26 cellular contexts compared by ENCODE assay signal in the genomic region with DNA sequence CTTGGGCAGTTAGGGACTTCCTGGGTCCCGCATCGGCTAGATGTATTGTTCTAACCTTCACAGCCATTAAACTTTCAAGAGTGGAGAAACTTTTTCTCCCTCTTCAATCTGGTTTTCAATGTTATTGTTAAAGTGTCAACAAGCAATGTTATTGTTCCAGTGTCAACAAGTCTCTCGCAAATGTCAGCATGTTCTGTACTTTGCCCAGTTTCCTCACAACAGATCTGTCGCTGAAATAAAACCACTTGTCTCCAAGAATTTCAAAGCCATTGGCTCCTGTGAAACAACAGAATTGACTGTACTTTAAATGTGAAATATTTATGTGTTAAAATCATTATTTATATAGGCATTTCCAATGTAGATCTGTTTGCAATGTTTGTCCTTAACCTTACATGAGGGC.
A peak's percentile ranks its signal among the peaks of the same experiment; 100 is the strongest.
DNase-seq lines count a peak whose midpoint lies in the region; ATAC-seq, FAIRE-seq and TF ChIP-seq lines count a peak whose summit lies in the region.
"Had no signal": no experiment of that assay in that cellular context is flagged by ENCODE, and none has a peak within 500 bp of the region (broad histone marks: within the 10 kb centered on the region; RNA-seq: fewer than 3 reads in every experiment).

No MANE protein-coding gene starts in this region.

- no peak overlapping the region for H3K27ac Mint-ChIP-seq in T-helper 2 cell treated with Interferon-gamma antibody and Interleukin-4, amounts not matched to agents 5 μg/mL and 100 μg/mL, for 36 hours
- H3K27ac Mint-ChIP-seq: CD14-positive monocyte; CD4-positive, alpha-beta T cell; CD8-positive, alpha-beta memory T cell; GM23338; HFFc6 had no signal

- TF ChIP-seq RAD21 in liver (IDR thresholded peaks at IDR 0.05): peak; percentile 55 to 57

- H3K36me3 ChIP-seq in endothelial cell of umbilical vein (ENCODE audit: control insufficient read depth in 2 of 2, extremely low read depth in 1 of 2, insufficient read depth in 2 of 2, low read length in 2 of 2) (no peaks in the 10 kb centered on the region), liver (ENCODE audit: control insufficient read depth in 4 of 4, insufficient read depth in 3 of 4, low read depth in 1 of 4, low read length in 3 of 4) (no peaks in the 10 kb centered on the region), thoracic aorta (no peaks in the 10 kb centered on the region), MM.1S (replicated peaks; ENCODE audit: insufficient read depth, low read length) (no peaks in the 10 kb centered on the region)
- H3K36me3 ChIP-seq: BE2C; BLaER1 treated with 17β-estradiol and CSF1 and Interleukin-3, amounts not matched to agents 10 nM and 100 nM; HAP-1 had no signal

- DNase-seq in NCI-H345 (lab: John Stamatoyannopoulos, UW): peak; percentile 18
- no peak for DNase-seq in NCI-H345 treated with DMSO at 0.1 percent for 48 hours (lab: John Stamatoyannopoulos, UW; ENCODE audit: unreplicated experiment)
- no peak for DNase-seq in endothelial cell of umbilical vein (ENCODE audit: low read depth, low spot score)
- no peak for DNase-seq in thoracic aorta (ENCODE audit: low spot score)
- no peak for DNase-seq in GM03348 (ENCODE audit: low spot score)
- DNase-seq in T-helper 2 cell treated with Interferon-gamma antibody and Interleukin-4, amounts not matched to agents 5 μg/mL and 100 μg/mL, for 36 hours (ENCODE audit: low spot score): no peak
- DNase-seq in MM.1S: no peak
- DNase-seq: 8988T; ACHN; AML-193; BE2C; CD4-positive, alpha-beta T cell; CD8-positive, alpha-beta memory T cell; DMS 273 treated with DMSO at 0.1 percent for 48 hours; DND-41; HFFc6 had no signal

- H3K4me1 Mint-ChIP-seq in T-helper 2 cell treated with Interferon-gamma antibody and Interleukin-4, amounts not matched to agents 5 μg/mL and 100 μg/mL, for 36 hours (ENCODE audit: low read depth): no peaks in the 10 kb centered on the region
- H3K4me1 Mint-ChIP-seq: CD14-positive monocyte; CD8-positive, alpha-beta memory T cell; GM23338 had no signal

- no peaks in the 10 kb centered on the region for H3K9me2 ChIP-seq in MM.1S (replicated peaks; ENCODE audit: insufficient read depth, low read length)

- 51% methylated on average over 4 of the region's 4 CpGs for WGBS in liver

- H3K4me3 Mint-ChIP-seq in T-helper 2 cell treated with Interferon-gamma antibody and Interleukin-4, amounts not matched to agents 5 μg/mL and 100 μg/mL, for 36 hours: no peak overlapping the region
- H3K4me3 Mint-ChIP-seq: CD14-positive monocyte; CD4-positive, alpha-beta T cell; CD8-positive, alpha-beta memory T cell; GM23338; HFFc6 had no signal

- BruUV-seq in endothelial cell of umbilical vein (replicated peaks; lab: Mats Ljungman, UMichigan): no TSS peak

- POLR2A ChIA-PET in endothelial cell of umbilical vein (lab: Charles Lee): no interaction called here

- no peaks in the 10 kb centered on the region for H3K4me1 ChIP-seq in endothelial cell of umbilical vein (ENCODE audit: control insufficient read depth, extremely low read depth, insufficient read depth, low read length)
- no peaks in the 10 kb centered on the region for H3K4me1 ChIP-seq in liver (ENCODE audit: control insufficient read depth in 4 of 4, insufficient read depth in 4 of 4, low read length in 3 of 4)
- H3K4me1 ChIP-seq in thoracic aorta (ENCODE audit: control insufficient read depth in 1 of 2, low read depth in 2 of 2): peaks cover 0 to 13% of the 10 kb centered on the region in 2 donors
- H3K4me1 ChIP-seq in MM.1S (ENCODE audit: low read length): no peaks in the 10 kb centered on the region
- H3K4me1 ChIP-seq: A549; BE2C; BLaER1 treated with 17β-estradiol and CSF1 and Interleukin-3, amounts not matched to agents 10 nM and 100 nM; HAP-1 had no signal

- H3K27me3 ChIP-seq in endothelial cell of umbilical vein (ENCODE audit: control insufficient read depth in 2 of 2, insufficient read depth in 2 of 2, low read length in 2 of 2) (no peaks in the 10 kb centered on the region), liver (ENCODE audit: control insufficient read depth in 4 of 4, insufficient read depth in 4 of 4, low read length in 3 of 4) (no peaks in the 10 kb centered on the region), thoracic aorta (replicated peaks; ENCODE audit: insufficient read depth) (no peaks in the 10 kb centered on the region), MM.1S (replicated peaks; ENCODE audit: insufficient read depth, low read length) (no peaks in the 10 kb centered on the region)
- H3K27me3 ChIP-seq: BLaER1 treated with 17β-estradiol and CSF1 and Interleukin-3, amounts not matched to agents 10 nM and 100 nM had no signal

- no peaks in the 10 kb centered on the region for H3K9me3 Mint-ChIP-seq in T-helper 2 cell treated with Interferon-gamma antibody and Interleukin-4, amounts not matched to agents 5 μg/mL and 100 μg/mL, for 36 hours
- H3K9me3 Mint-ChIP-seq: HFFc6 had no signal

- no peak overlapping the region for H2AFZ ChIP-seq in endothelial cell of umbilical vein (ENCODE audit: low read depth, low read length)
- no peak overlapping the region for H2AFZ ChIP-seq in MM.1S (ENCODE audit: low read length)
- H2AFZ ChIP-seq: GM23338 had no signal

- H3K9ac ChIP-seq in endothelial cell of umbilical vein (replicated peaks; ENCODE audit: extremely low read depth, insufficient read depth, low read length): no peak overlapping the region
- H3K9ac ChIP-seq in liver (ENCODE audit: low read depth in 1 of 2, low read length in 2 of 2): no peak overlapping the region
- no peak overlapping the region for H3K9ac ChIP-seq in MM.1S (ENCODE audit: low read length)
- H3K9ac ChIP-seq: BLaER1 treated with 17β-estradiol and CSF1 and Interleukin-3, amounts not matched to agents 10 nM and 100 nM had no signal

- H3K4me2 ChIP-seq in endothelial cell of umbilical vein (ENCODE audit: insufficient read depth, low read length) (no peak overlapping the region), MM.1S (ENCODE audit: low read depth, low read length) (no peak overlapping the region)
- H3K4me2 ChIP-seq: A549; BLaER1 treated with 17β-estradiol and CSF1 and Interleukin-3, amounts not matched to agents 10 nM and 100 nM; GM23338 had no signal

- H3K27ac ChIP-seq in endothelial cell of umbilical vein (ENCODE audit: insufficient read depth, low read depth, low read length) (no peak overlapping the region), liver (ENCODE audit: low read depth in 1 of 2, low read length in 2 of 2) (peak overlapping the region in 1 of 2 donors; percentile 5), thoracic aorta (peak overlapping the region; percentile 41 to 54), MM.1S (ENCODE audit: low read length) (no peak overlapping the region)
- H3K27ac ChIP-seq: A549; BLaER1 treated with 17β-estradiol and CSF1 and Interleukin-3, amounts not matched to agents 10 nM and 100 nM had no signal

- dilution Hi-C loops in endothelial cell of umbilical vein (cut with MboI; ENCODE audit: extremely low pct_ligation_motif_present, low sequenced_read_pairs): no loop called here

- H3K4me3 ChIP-seq in endothelial cell of umbilical vein (replicated peaks in 1 of 3; ENCODE audit: insufficient read depth in 1 of 3, low read depth in 1 of 3, low read length in 3 of 3) (no peak overlapping the region), liver (ENCODE audit: low read depth in 1 of 3, low read length in 3 of 3) (no peak overlapping the region), thoracic aorta (no peak overlapping the region), MM.1S (ENCODE audit: low read length) (no peak overlapping the region)
- H3K4me3 ChIP-seq: A549; BLaER1 treated with 17β-estradiol and CSF1 and Interleukin-3, amounts not matched to agents 10 nM and 100 nM; GM12878; GM23338; HAP-1 had no signal

- no peaks in the 10 kb centered on the region for H3K36me3 Mint-ChIP-seq in T-helper 2 cell treated with Interferon-gamma antibody and Interleukin-4, amounts not matched to agents 5 μg/mL and 100 μg/mL, for 36 hours (ENCODE audit: low read depth)
- H3K36me3 Mint-ChIP-seq: CD14-positive monocyte; CD8-positive, alpha-beta memory T cell had no signal

- intact Hi-C loops in endothelial cell of umbilical vein (cut with micrococcal nuclease): no loop called here

- H4K20me1 ChIP-seq in endothelial cell of umbilical vein (replicated peaks; ENCODE audit: control insufficient read depth, extremely low read depth, insufficient read depth, low read length) (no peaks in the 10 kb centered on the region), MM.1S (ENCODE audit: insufficient read depth, low read length) (no peaks in the 10 kb centered on the region)
- H4K20me1 ChIP-seq: BLaER1 treated with 17β-estradiol and CSF1 and Interleukin-3, amounts not matched to agents 10 nM and 100 nM had no signal

- no peaks in the 10 kb centered on the region for H3K9me1 ChIP-seq in endothelial cell of umbilical vein (replicated peaks; ENCODE audit: control insufficient read depth, extremely low read depth, insufficient read depth, low read length)

- CTCF ChIA-PET in endothelial cell of umbilical vein (lab: Charles Lee): no interaction called here

- no peaks in the 10 kb centered on the region for H3K27me3 Mint-ChIP-seq in T-helper 2 cell treated with Interferon-gamma antibody and Interleukin-4, amounts not matched to agents 5 μg/mL and 100 μg/mL, for 36 hours (ENCODE audit: low read depth)

- no peak for TF ChIP-seq POLR2A in endothelial cell of umbilical vein (IDR thresholded peaks at IDR 0.05; ENCODE audit: low read depth, low read length)

- ATAC-seq in thoracic aorta (ENCODE audit: insufficient number of reproducible peaks, low FRiP score, low read depth): no peak
- ATAC-seq: A549, GM12878, GM23338 had no signal

- peak; percentile 24 for FAIRE-seq in endothelial cell of umbilical vein (lab: Jason Lieb, UNC)
- FAIRE-seq: A549, D721Med, G401.6, GM12878, GM19239 had no signal

- no peaks in the 10 kb centered on the region for H3K9me3 ChIP-seq in endothelial cell of umbilical vein (replicated peaks; ENCODE audit: control insufficient read depth, insufficient read depth, low read length)
- no peaks in the 10 kb centered on the region for H3K9me3 ChIP-seq in liver (ENCODE audit: control insufficient read depth in 4 of 4, low read length in 3 of 4)
- H3K9me3 ChIP-seq in thoracic aorta: no peaks in the 10 kb centered on the region
- H3K9me3 ChIP-seq in MM.1S (replicated peaks; ENCODE audit: insufficient read depth, low read length): no peaks in the 10 kb centered on the region
- H3K9me3 ChIP-seq: BE2C, HAP-1 had no signal

- no peak for TF ChIP-seq CTCF in endothelial cell of umbilical vein (IDR thresholded peaks at IDR 0.05; ENCODE audit: extremely low read depth in 1 of 2, insufficient read depth in 1 of 2, low read depth in 1 of 2, low read length in 2 of 2)
- no peak for TF ChIP-seq CTCF in liver (IDR thresholded peaks at IDR 0.05; ENCODE audit: low read depth, low read length, missing input control)
- TF ChIP-seq CTCF in thoracic aorta (IDR thresholded peaks at IDR 0.05): no peak
- no peak for TF ChIP-seq CTCF in MM.1S (IDR thresholded peaks at IDR 0.05; ENCODE audit: low read length)

- H3F3A ChIP-seq in MM.1S (ENCODE audit: insufficient read depth, low read length): no peaks in the 10 kb centered on the region

- no peaks in the 10 kb centered on the region for H3K79me2 ChIP-seq in endothelial cell of umbilical vein (ENCODE audit: control insufficient read depth, insufficient read depth, low read length)
- H3K79me2 ChIP-seq in MM.1S (ENCODE audit: low read length): no peaks in the 10 kb centered on the region

TF ChIP-seq in endothelial cell of umbilical vein, 7 proteins besides CTCF, POLR2A, EP300 and RAD21 (continues in another document):
- no peak for TF ChIP-seq MYC (IDR thresholded peaks at IDR 0.05; ENCODE audit: low read depth, low read length)

Comparison
In these comparisons a context has a peak if more than half of its experiments do, and no peak if none do; other contexts are left out.
1. H3K27ac ChIP-seq: peak in thoracic aorta (2 of 2); none in endothelial cell of umbilical vein (single experiment) and MM.1S (single experiment).